In the genomic region with DNA sequence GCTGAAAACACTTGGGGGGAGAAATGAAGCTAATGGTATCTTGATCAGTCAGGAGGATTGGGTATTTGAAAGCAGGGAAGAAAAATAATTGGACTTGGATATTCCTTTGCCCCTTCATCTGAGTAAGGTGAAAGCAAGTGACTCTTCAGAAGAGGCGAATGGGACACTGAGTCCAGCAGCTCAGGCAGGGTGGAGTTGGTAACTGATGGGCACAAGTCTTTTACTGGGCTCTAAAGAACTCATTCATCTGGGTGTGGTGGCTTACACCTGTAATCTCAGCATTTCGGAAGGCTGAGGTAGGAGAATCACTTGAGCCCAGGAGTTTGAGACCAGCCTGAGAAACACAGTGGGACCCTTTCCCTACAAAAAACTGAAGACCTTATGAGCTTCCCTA, we compare ENCODE assay signal across 9 cellular contexts. TPM values are rescaled to one million over a fixed set of nuclear protein-coding genes. Genes with fewer than 3 reads are reported as not detected.
DNase-seq lines count a peak whose midpoint lies in the region; ATAC-seq and TF ChIP-seq lines count a peak whose summit lies in the region.
"Had no signal": no experiment of that assay in that cellular context is flagged by ENCODE, and none has a peak within 500 bp of the region (broad histone marks: within the 10 kb centered on the region; RNA-seq: fewer than 3 reads in every experiment).

No MANE protein-coding gene starts in this region.

- peaks cover 3% of the 10 kb centered on the region for H3K36me3 Mint-ChIP-seq in progenitor cell of endocrine pancreas (ENCODE audit: insufficient read depth)

- no peak for TF ChIP-seq POLR2A in erythroblast (IDR thresholded peaks at IDR 0.05; ENCODE audit: low read length)

- H3K27ac ChIP-seq in DOHH2 (ENCODE audit: low read depth, low read length) (no peak overlapping the region), SK-N-MC (peak overlapping the region; percentile 60)
- H3K27ac ChIP-seq: SJCRH30 had no signal

- no peaks in the 10 kb centered on the region for H4K20me1 ChIP-seq in DOHH2 (ENCODE audit: control insufficient read depth, insufficient read depth, low read depth, low read length)

- peak overlapping the region; percentile 93 for H3K27ac Mint-ChIP-seq in progenitor cell of endocrine pancreas

- peaks cover 75% of the 10 kb centered on the region for H3K4me1 ChIP-seq in DOHH2 (ENCODE audit: control insufficient read depth, low read length)

- no peaks in the 10 kb centered on the region for H3K27me3 ChIP-seq in DOHH2 (ENCODE audit: control insufficient read depth, low read length)
- H3K27me3 ChIP-seq: SJCRH30 had no signal

- H3K4me3 ChIP-seq in DOHH2 (ENCODE audit: low read length) (0 out of 2 replicates have a peak overlapping the region, but pooled peaks have one; percentile 12), SK-N-MC (peak overlapping the region; percentile 37)
- H3K4me3 ChIP-seq: SJCRH30 had no signal

- no peak for DNase-seq in SK-N-MC (ENCODE audit: low read depth, low spot score)
- peak; percentile 51 to 72 for DNase-seq in erythroblast (lab: John Stamatoyannopoulos, UW)
- DNase-seq in progenitor cell of endocrine pancreas (ENCODE audit: low spot score, unreplicated experiment), result no peak
- no peak for DNase-seq in DMS79 (lab: John Stamatoyannopoulos, UW)
- no peak for DNase-seq in stimulated activated CD4-positive, alpha-beta T cell treated with anti-CD3 and anti-CD28 coated beads, Interleukin-15, amount 100 ng/mL, for 24 hours
- DNase-seq in NCI-H524 treated with DMSO at 0.1 percent for 48 hours (lab: John Stamatoyannopoulos, UW), result no peak
- DNase-seq: SJCRH30 had no signal

- no peaks in the 10 kb centered on the region for H3F3A ChIP-seq in DOHH2 (ENCODE audit: control insufficient read depth, insufficient read depth)

- ATAC-seq in GM21367 (IDR thresholded peaks at IDR 0.05; ENCODE audit: unreplicated experiment), result no peak

- no peaks in the 10 kb centered on the region for H3K9me3 Mint-ChIP-seq in progenitor cell of endocrine pancreas (ENCODE audit: low read depth)

- H3K36me3 ChIP-seq in DOHH2 (ENCODE audit: control insufficient read depth, low read length) (no peaks in the 10 kb centered on the region), SK-N-MC (ENCODE audit: insufficient read depth, low read length) (no peaks in the 10 kb centered on the region; the same call in none of the 2 replicates)
- H3K36me3 ChIP-seq: SJCRH30 had no signal

- TF ChIP-seq CTCF in DOHH2 (IDR thresholded peaks at IDR 0.05; ENCODE audit: low read depth, low read length, poor library complexity, severe bottlenecking) (no peak), progenitor cell of endocrine pancreas (IDR thresholded peaks at IDR 0.05; ENCODE audit: unreplicated experiment) (no peak)

- peaks cover 52% of the 10 kb centered on the region for H3K4me1 Mint-ChIP-seq in progenitor cell of endocrine pancreas (ENCODE audit: low read depth)

- H3K4me2 ChIP-seq in DOHH2 (ENCODE audit: low read length), result peak overlapping the region; percentile 55

- H3K79me2 ChIP-seq in DOHH2 (ENCODE audit: control insufficient read depth, low read length), result peaks cover 28% of the 10 kb centered on the region

- H3K27me3 Mint-ChIP-seq in progenitor cell of endocrine pancreas, result no peaks in the 10 kb centered on the region

- H3K4me3 Mint-ChIP-seq in progenitor cell of endocrine pancreas (ENCODE audit: low read depth), result no peak overlapping the region

- H3K9me2 ChIP-seq in DOHH2 (replicated peaks; ENCODE audit: control insufficient read depth, low read length), result no peaks in the 10 kb centered on the region

- no peak overlapping the region for H3K9ac ChIP-seq in SK-N-MC (ENCODE audit: insufficient read length)

- H3K9me3 ChIP-seq in DOHH2 (ENCODE audit: control insufficient read depth, insufficient read depth, low read length) (no peaks in the 10 kb centered on the region), SK-N-MC (ENCODE audit: low read depth, low read length) (no peaks in the 10 kb centered on the region)
- H3K9me3 ChIP-seq: SJCRH30 had no signal

RNA-seq across cellular contexts. Expression of a gene that starts 11.2 kb away (rescaled TPM):
- 46.1 and 50.0 TPM in 2 replicates for total RNA-seq in progenitor cell of endocrine pancreas

RNA-seq across cellular contexts. Expression of a gene that starts 55.3 kb away (rescaled TPM):
- total RNA-seq in progenitor cell of endocrine pancreas, result 74.7 and 75.7 TPM in 2 replicates

RNA-seq across cellular contexts. Expression of a gene that starts 55.7 kb away (rescaled TPM):
- total RNA-seq in progenitor cell of endocrine pancreas, result 23.8 and 25.7 TPM in 2 replicates

RNA-seq across cellular contexts. Expression of a gene that starts 55.8 kb away (rescaled TPM):
- total RNA-seq in progenitor cell of endocrine pancreas, result 9.0 and 9.9 TPM in 2 replicates

Comparison
In these comparisons a context has a peak if more than half of its experiments do, and no peak if none do; other contexts are left out.
1. DNase-seq: peak in erythroblast (2 of 2); none in SK-N-MC (single experiment), progenitor cell of endocrine pancreas (single experiment), DMS79 (single experiment), stimulated activated CD4-positive, alpha-beta T cell treated with anti-CD3 and anti-CD28 coated beads, Interleukin-15, amount 100 ng/mL, for 24 hours (single experiment) and NCI-H524 treated with DMSO at 0.1 percent for 48 hours (single experiment).